21 cellular contexts compared by ENCODE assay signal in genomic region chr7:45242261-45242660, GRCh38.
A peak's percentile ranks its signal among the peaks of the same experiment; 100 is the strongest.
DNase-seq lines count a peak whose midpoint lies in the region; ATAC-seq and TF ChIP-seq lines count a peak whose summit lies in the region.
"Had no signal": no experiment of that assay in that cellular context is flagged by ENCODE, and none has a peak within 500 bp of the region (broad histone marks: within the 10 kb centered on the region; RNA-seq: fewer than 3 reads in every experiment).

No MANE protein-coding gene starts in this region.

- H3K4me1 ChIP-seq in left ventricle myocardium inferior (peaks cover 56% of the 10 kb centered on the region), lower lobe of right lung (peaks cover 12% of the 10 kb centered on the region), mammary epithelial cell (ENCODE audit: insufficient read depth, low read length) (peaks cover 39% of the 10 kb centered on the region)
- H3K4me1 ChIP-seq: HAP-1 had no signal

- in situ Hi-C loops in mammary epithelial cell (cut with MboI; ENCODE audit: low sequenced_read_pairs in 2 of 2), result no loop called here

- no peak overlapping the region for H3K9ac ChIP-seq in mammary epithelial cell (ENCODE audit: insufficient read depth, low read length)
- H3K9ac ChIP-seq: SK-N-SH had no signal

- POLR2A ChIA-PET in RWPE1 (lab: Yijun Ruan, JAX; ENCODE audit: low non-redundant PET), result no interaction called here

- CTCF ChIA-PET in RWPE1 (lab: Yijun Ruan, JAX) (interaction anchor here (0.6 kb wide), 1 partner anchor 17 kb away, joined by 3 read pairs; no protein-coding TSS in a partner anchor), mammary epithelial cell (lab: Charles Lee; ENCODE audit: low non-redundant PET) (no interaction called here)

- H3K27ac ChIP-seq in left ventricle myocardium inferior (replicated peaks), result peak overlapping the region; percentile 88
- H3K27ac ChIP-seq in RWPE1, result peak overlapping the region; percentile 90; the same call in 1 of the 2 replicates
- peak overlapping the region; percentile 58 for H3K27ac ChIP-seq in lower lobe of right lung
- no peak overlapping the region for H3K27ac ChIP-seq in mammary epithelial cell (ENCODE audit: insufficient read depth, low read depth, low read length)

- intact Hi-C loops in left ventricle myocardium inferior (cut with micrococcal nuclease), result no loop called here
- intact Hi-C loops in left ventricle myocardium superior (cut with micrococcal nuclease), result no loop called here
- intact Hi-C loops in lower lobe of right lung (cut with DNase I), result no loop called here
- intact Hi-C loops in mammary epithelial cell (cut with micrococcal nuclease), result no loop called here

- H3K79me2 ChIP-seq in mammary epithelial cell (ENCODE audit: insufficient read depth, low read length), result no peaks in the 10 kb centered on the region

- H2AFZ ChIP-seq in mammary epithelial cell (ENCODE audit: low read depth, low read length), result no peak overlapping the region

- no peak overlapping the region for H3K4me2 ChIP-seq in mammary epithelial cell (ENCODE audit: insufficient read depth, low read depth, low read length)
- H3K4me2 ChIP-seq: SK-N-SH had no signal

- H3K36me3 ChIP-seq in left ventricle myocardium inferior (no peaks in the 10 kb centered on the region), lower lobe of right lung (no peaks in the 10 kb centered on the region), mammary epithelial cell (ENCODE audit: insufficient read depth, low read length) (no peaks in the 10 kb centered on the region)
- H3K36me3 ChIP-seq: HAP-1 had no signal

- ATAC-seq in left ventricle myocardium superior (no peak), lower lobe of right lung (no peak)
- ATAC-seq: HepG2 had no signal

- DNase-seq in left ventricle myocardium inferior, result no peak
- no peak for DNase-seq in left ventricle myocardium superior
- DNase-seq in RWPE1 (ENCODE audit: low spot score), result no peak
- no peak for DNase-seq in lower lobe of right lung
- no peak for DNase-seq in mammary epithelial cell
- DNase-seq in stimulated activated naive CD4-positive, alpha-beta T cell (lab: John Stamatoyannopoulos, UW), result no peak
- DNase-seq in NCI-H510A (lab: John Stamatoyannopoulos, UW), result no peak
- DNase-seq: Calu3, DMS79 treated with DMSO at 0.1 percent for 48 hours, GF-D8, HFFc6, KBM-7, NCI-H1105, NCI-H1436 treated with DMSO at 0.1 percent for 48 hours, NCI-H187 treated with DMSO at 0.1 percent for 48 hours, NCI-H2171 treated with DMSO at 0.1 percent for 48 hours, NCI-H345, NCI-H524 treated with DMSO at 0.1 percent for 48 hours, SK-N-SH had no signal

- H3K4me3 ChIP-seq in left ventricle myocardium inferior (no peak overlapping the region), lower lobe of right lung (no peak overlapping the region), mammary epithelial cell (replicated peaks in 1 of 3; ENCODE audit: insufficient read depth in 1 of 3, low read depth in 2 of 3, low read length in 3 of 3) (no peak overlapping the region)
- H3K4me3 ChIP-seq: HAP-1 had no signal

- dilution Hi-C loops in mammary epithelial cell (cut with HindIII; ENCODE audit: low sequenced_read_pairs), result no loop called here

- no peaks in the 10 kb centered on the region for H4K20me1 ChIP-seq in mammary epithelial cell (ENCODE audit: insufficient read depth, low read length)

- 96% methylated on average over 4 of the region's 4 CpGs for WGBS in mammary epithelial cell (ENCODE audit: low coverage, missing lambda C conversion rate)

- H3K9me3 ChIP-seq in left ventricle myocardium inferior (replicated peaks) (no peaks in the 10 kb centered on the region), lower lobe of right lung (no peaks in the 10 kb centered on the region), mammary epithelial cell (replicated peaks; ENCODE audit: insufficient read depth, low read length) (no peaks in the 10 kb centered on the region)
- H3K9me3 ChIP-seq: HAP-1, SK-N-SH had no signal

- TF ChIP-seq CTCF in left ventricle myocardium inferior (IDR thresholded peaks at IDR 0.05; ENCODE audit: borderline replicate concordance), result no peak
- no peak for TF ChIP-seq CTCF in RWPE1 (conservative IDR thresholded peaks at IDR 0.05; ENCODE audit: low read depth)
- no peak for TF ChIP-seq CTCF in lower lobe of right lung (IDR thresholded peaks at IDR 0.05)
- TF ChIP-seq CTCF in mammary epithelial cell (conservative IDR thresholded peaks at IDR 0.05 in 1 of 2, IDR thresholded peaks at IDR 0.05 in 1 of 2; ENCODE audit: extremely low read depth in 1 of 2, insufficient read depth in 1 of 2, low read depth in 1 of 2, low read length in 2 of 2), result no peak

- H3K27me3 ChIP-seq in left ventricle myocardium inferior (ENCODE audit: low read depth) (peaks cover 48% of the 10 kb centered on the region), lower lobe of right lung (ENCODE audit: low read depth) (no peaks in the 10 kb centered on the region), mammary epithelial cell (ENCODE audit: insufficient read depth, low read length) (no peaks in the 10 kb centered on the region)

- no TSS peak for BruUV-seq in mammary epithelial cell (replicated peaks; lab: Mats Ljungman, UMichigan)
